8 cellular contexts compared by ENCODE assay signal in the genomic region with DNA sequence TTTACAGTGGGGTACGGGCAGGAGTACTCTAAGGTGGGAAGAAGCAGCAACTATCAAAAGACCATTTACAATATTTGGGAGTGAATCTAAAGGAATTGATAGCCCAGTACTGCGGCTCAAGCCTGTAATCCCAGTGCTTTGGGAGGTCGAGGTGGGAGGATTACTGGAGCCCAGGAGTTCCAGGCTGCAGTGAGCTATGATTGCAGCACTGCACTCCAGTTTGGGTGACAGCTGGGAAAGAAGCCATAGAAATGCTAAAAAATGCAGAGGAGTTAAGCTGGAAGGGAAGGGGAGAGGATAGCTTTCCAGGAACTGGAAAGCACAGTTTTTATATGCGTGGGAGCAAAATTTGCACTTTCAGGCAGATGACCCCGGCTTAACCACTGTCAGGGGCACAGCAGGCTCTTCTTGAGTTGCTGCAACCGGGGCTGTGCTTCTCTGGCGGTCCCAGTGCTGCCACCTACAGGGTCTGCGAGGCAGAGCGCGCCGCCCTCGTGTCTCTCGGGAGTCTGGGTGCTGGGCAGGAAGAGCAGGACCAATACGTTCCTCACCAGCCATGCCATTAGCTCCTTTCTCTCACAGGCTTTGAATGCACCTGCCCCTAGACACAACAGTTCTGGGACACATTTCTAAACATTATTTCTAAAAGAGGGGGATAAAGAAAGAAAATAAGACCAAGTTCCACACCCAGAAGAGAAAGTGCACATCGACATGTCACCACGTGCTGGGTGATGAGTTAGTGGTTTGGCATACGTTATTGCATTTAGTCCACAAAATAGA. TPM values are rescaled to one million over a fixed set of nuclear protein-coding genes. Genes with fewer than 3 reads are reported as not detected.
DNase-seq lines count a peak whose midpoint lies in the region; ATAC-seq and TF ChIP-seq lines count a peak whose summit lies in the region.

No MANE protein-coding gene starts in this region.

- H3K27me3 Mint-ChIP-seq in activated naive CD4-positive, alpha-beta T cell treated with anti-CD3 and anti-CD28 coated beads, Interleukin-2, amount 50 U/mL, for 24 hours: peaks cover 34% of the 10 kb centered on the region

- POLR2A ChIA-PET in HEK293T (lab: Yijun Ruan, JAX): interaction anchor here (0.8 to 1.0 kb wide), 2 partner anchors 9 to 161 kb away, joined by 3 to 4 read pairs; no protein-coding TSS in a partner anchor

- H3K4me3 Mint-ChIP-seq in activated naive CD4-positive, alpha-beta T cell treated with anti-CD3 and anti-CD28 coated beads, Interleukin-2, amount 50 U/mL, for 24 hours: peak overlapping the region; percentile 34

- intact Hi-C loops in Right ventricle myocardium superior (cut with DNase I): loop anchor here (5.0 kb wide), 1 partner anchor 138 kb away; no protein-coding TSS in a partner anchor
- intact Hi-C loops in vagina (cut with DNase I): loop anchor here (10.0 kb wide), 1 partner anchor 140 kb away; no protein-coding TSS in a partner anchor

- TF ChIP-seq POLR2A in NB4 (IDR thresholded peaks at IDR 0.05; ENCODE audit: extremely low read depth, insufficient read length) (no peak), vagina (IDR thresholded peaks at IDR 0.05) (no peak)

- TF ChIP-seq CTCF in GM12873 (IDR thresholded peaks at IDR 0.05; ENCODE audit: insufficient read depth, low read depth, low read length, missing control alignments): peak; percentile 89
- TF ChIP-seq CTCF in NB4 (IDR thresholded peaks at IDR 0.05; ENCODE audit: low read depth, low read length): peak; percentile 97
- TF ChIP-seq CTCF in vagina (IDR thresholded peaks at IDR 0.05): peak; percentile 55 to 79 (median 78)

- peak; percentile 98 for ATAC-seq in Right ventricle myocardium superior (ENCODE audit: poor library complexity)

- no peak overlapping the region for H3K27ac ChIP-seq in vagina

- CTCF ChIA-PET in HEK293T (lab: Yijun Ruan, JAX): interaction anchor here (0.6 to 2.1 kb wide), 11 partner anchors 9 to 436 kb away, joined by 3 to 14 read pairs (median 5); no protein-coding TSS in a partner anchor

- DNase-seq in HEK293T (ENCODE audit: extremely low spot score): peak; percentile 80
- peak; percentile 82 for DNase-seq in NB4 (ENCODE audit: low read depth)
- DNase-seq in SKM-1 treated with dmso at 0.1 percent for 144 hours (lab: John Stamatoyannopoulos, UW; ENCODE audit: unreplicated experiment): peak; percentile 57
- DNase-seq in Right ventricle myocardium superior: peak; percentile 92
- peak; percentile 73 for DNase-seq in putamen (ENCODE audit: low spot score)
- no peak for DNase-seq in vagina (ENCODE audit: extremely low spot score in 2 of 2)

- H3K9me3 Mint-ChIP-seq in activated naive CD4-positive, alpha-beta T cell treated with anti-CD3 and anti-CD28 coated beads, Interleukin-2, amount 50 U/mL, for 24 hours: no peaks in the 10 kb centered on the region

- no peaks in the 10 kb centered on the region for H3K36me3 Mint-ChIP-seq in activated naive CD4-positive, alpha-beta T cell treated with anti-CD3 and anti-CD28 coated beads, Interleukin-2, amount 50 U/mL, for 24 hours

- no peaks in the 10 kb centered on the region for H3K4me1 ChIP-seq in vagina

- H3K4me1 Mint-ChIP-seq in activated naive CD4-positive, alpha-beta T cell treated with anti-CD3 and anti-CD28 coated beads, Interleukin-2, amount 50 U/mL, for 24 hours: peaks cover 7% of the 10 kb centered on the region

- no peak overlapping the region for H3K27ac Mint-ChIP-seq in activated naive CD4-positive, alpha-beta T cell treated with anti-CD3 and anti-CD28 coated beads, Interleukin-2, amount 50 U/mL, for 24 hours

- H3K9me3 ChIP-seq in vagina: no peaks in the 10 kb centered on the region

- H3K4me3 ChIP-seq in NB4 (ENCODE audit: low read depth, low read length) (no peak overlapping the region), vagina (no peak overlapping the region)

- no peaks in the 10 kb centered on the region for H3K27me3 ChIP-seq in vagina

- no peaks in the 10 kb centered on the region for H3K36me3 ChIP-seq in vagina

TF ChIP-seq in HEK293T, 16 proteins besides CTCF, POLR2A, EP300 and RAD21:
- TF ChIP-seq L3MBTL2 (conservative IDR thresholded peaks at IDR 0.05): 0 out of 2 replicates have a peak, but pooled peaks have one; percentile 29
- no peak for TF ChIP-seq SUZ12 (IDR thresholded peaks at IDR 0.05)
- TF ChIP-seq FOXK2 (IDR thresholded peaks at IDR 0.05): no peak

RNA-seq across cellular contexts. Expression of gene BMPER, which starts 10.1 kb away (rescaled TPM):
- total RNA-seq in Right ventricle myocardium superior (2.3 TPM), vagina (5.2 TPM)

Comparison
In these comparisons a context has a peak if more than half of its experiments do, and no peak if none do; other contexts are left out.
1. DNase-seq: peak in HEK293T (single experiment), NB4 (single experiment), SKM-1 treated with dmso at 0.1 percent for 144 hours (single experiment), Right ventricle myocardium superior (single experiment) and putamen (single experiment); none in vagina (0 of 2).
2. Peak in every context shown above with its lines, with median percentiles within 50 percentile points of each other: CTCF ChIP-seq.